Comparison of ENCODE assay signal across 6 cellular contexts in the genomic region with DNA sequence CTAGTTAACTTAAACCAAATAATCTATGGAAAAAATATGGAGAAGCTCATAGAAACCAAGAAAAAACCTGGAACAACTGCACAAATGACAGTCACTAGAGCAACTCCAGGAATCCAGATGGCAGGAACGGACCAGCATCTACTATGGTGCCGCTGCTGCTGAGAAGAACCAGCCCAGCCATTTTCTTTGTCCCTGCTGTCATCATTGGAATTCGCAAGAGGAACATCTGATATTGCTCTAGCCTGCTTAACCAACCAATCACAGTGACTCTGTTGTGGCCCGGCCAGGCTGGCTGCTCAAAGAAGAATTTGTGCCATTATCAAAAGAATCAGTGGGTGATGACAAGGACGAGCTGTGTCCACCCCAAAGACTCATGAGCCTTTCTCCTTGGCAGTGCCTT.
"Had no signal": no experiment of that assay in that cellular context is flagged by ENCODE, and none has a peak within 500 bp of the region (broad histone marks: within the 10 kb centered on the region; RNA-seq: fewer than 3 reads in every experiment).

No MANE protein-coding gene starts in this region.

- H3K27ac Mint-ChIP-seq: IgD-negative memory B cell had no signal

- H3K4me3 Mint-ChIP-seq: IgD-negative memory B cell had no signal

- DNase-seq: IMR-90, KBM-7, KG1 had no signal

- H3K4me3 ChIP-seq: K562 had no signal

- H3K27ac ChIP-seq: HL-60 had no signal
